19 cellular contexts compared by ENCODE assay signal in genomic region chr2:140589273-140589672, GRCh38.
A peak's percentile ranks its signal among the peaks of the same experiment; 100 is the strongest.
DNase-seq lines count a peak whose midpoint lies in the region; ATAC-seq and TF ChIP-seq lines count a peak whose summit lies in the region.
"Had no signal": no experiment of that assay in that cellular context is flagged by ENCODE, and none has a peak within 500 bp of the region (broad histone marks: within the 10 kb centered on the region; RNA-seq: fewer than 3 reads in every experiment).

No MANE protein-coding gene starts in this region.

- H3K36me3 ChIP-seq in HEK293 (ENCODE audit: control insufficient read depth in 2 of 2, insufficient read depth in 1 of 2, low read length in 2 of 2), result no peaks in the 10 kb centered on the region
- H3K36me3 ChIP-seq in PC-3 (ENCODE audit: low read depth, low read length), result no peaks in the 10 kb centered on the region
- no peaks in the 10 kb centered on the region for H3K36me3 ChIP-seq in fibroblast of lung (ENCODE audit: control insufficient read depth, insufficient read depth, low read length)

- H3K27me3 ChIP-seq in PC-3 (ENCODE audit: low read length) (no peaks in the 10 kb centered on the region), fibroblast of lung (ENCODE audit: control insufficient read depth, insufficient read depth, low read length) (no peaks in the 10 kb centered on the region)

- H2AFZ ChIP-seq in PC-3 (ENCODE audit: low read length) (no peak overlapping the region), fibroblast of lung (ENCODE audit: low read length) (no peak overlapping the region)

- no peaks in the 10 kb centered on the region for H3K4me1 Mint-ChIP-seq in immature natural killer cell
- H3K4me1 Mint-ChIP-seq: B cell; CD4-positive, CD25-positive, alpha-beta regulatory T cell; H9 had no signal

- H3K36me3 Mint-ChIP-seq in immature natural killer cell, result peaks cover 0 to 3% (median 0%) of the 10 kb centered on the region in 3 donors
- H3K36me3 Mint-ChIP-seq: CD4-positive, CD25-positive, alpha-beta regulatory T cell had no signal

- H3K4me2 ChIP-seq in PC-3 (ENCODE audit: low read length), result no peak overlapping the region
- no peak overlapping the region for H3K4me2 ChIP-seq in fibroblast of lung (ENCODE audit: extremely low read depth, insufficient read depth, low read length)

- H3K79me2 ChIP-seq in PC-3 (ENCODE audit: low read length), result no peaks in the 10 kb centered on the region
- no peaks in the 10 kb centered on the region for H3K79me2 ChIP-seq in fibroblast of lung (ENCODE audit: control insufficient read depth, insufficient read depth, low read length)

- no peak overlapping the region for H3K4me3 ChIP-seq in HEK293 (ENCODE audit: low read depth, low read length)
- no peak overlapping the region for H3K4me3 ChIP-seq in PC-3 (ENCODE audit: low read length)
- H3K4me3 ChIP-seq in fibroblast of lung (replicated peaks in 1 of 4; ENCODE audit: control extremely low read depth in 1 of 4, insufficient read depth in 1 of 4, low read depth in 3 of 4, low read length in 4 of 4), result no peak overlapping the region
- H3K4me3 ChIP-seq: SK-N-MC had no signal

- peaks cover 4 to 48% (median 8%) of the 10 kb centered on the region in 6 donors for H3K9me3 Mint-ChIP-seq in immature natural killer cell
- H3K9me3 Mint-ChIP-seq: H9 had no signal

- H3K27ac ChIP-seq in HEK293 (ENCODE audit: extremely low read depth, low read depth, low read length) (no peak overlapping the region), PC-3 (ENCODE audit: low read length) (peak overlapping the region; percentile 19; the same call in 1 of the 2 replicates), fibroblast of lung (ENCODE audit: insufficient read depth, low read length) (no peak overlapping the region)
- H3K27ac ChIP-seq: SK-N-MC had no signal

- POLR2A ChIA-PET in HEK293 (lab: Yijun Ruan, JAX), result no interaction called here
- POLR2A ChIA-PET in PC-3 (lab: Charles Lee; ENCODE audit: unreplicated experiment), result no interaction called here

- no peaks in the 10 kb centered on the region for H3F3A ChIP-seq in PC-3 (ENCODE audit: low read length, unreplicated experiment)

- no peaks in the 10 kb centered on the region for H3K27me3 Mint-ChIP-seq in immature natural killer cell (ENCODE audit: low read depth in 3 of 3)
- H3K27me3 Mint-ChIP-seq: B cell; CD4-positive, CD25-positive, alpha-beta regulatory T cell had no signal

- CTCF ChIA-PET in HEK293 (lab: Yijun Ruan, JAX) (interaction anchor here (0.6 kb wide), 1 partner anchor 1632 kb away, joined by 3 read pairs; no protein-coding TSS in a partner anchor), PC-3 (lab: Charles Lee) (no interaction called here)

- no peak overlapping the region for H3K4me3 Mint-ChIP-seq in immature natural killer cell
- H3K4me3 Mint-ChIP-seq: B cell; CD4-positive, CD25-positive, alpha-beta regulatory T cell; H9 had no signal

- H3K4me1 ChIP-seq in HEK293 (ENCODE audit: control insufficient read depth, insufficient read depth, low read length), result peaks cover 8% of the 10 kb centered on the region
- peaks cover 11% of the 10 kb centered on the region; the same call in 1 of the 2 replicates for H3K4me1 ChIP-seq in PC-3 (ENCODE audit: insufficient read depth, low read length)
- no peaks in the 10 kb centered on the region for H3K4me1 ChIP-seq in fibroblast of lung (ENCODE audit: control insufficient read depth, extremely low read depth, insufficient read depth, low read length)

- no peaks in the 10 kb centered on the region for H3K9me3 ChIP-seq in HEK293 (ENCODE audit: control insufficient read depth, insufficient read depth, low read depth, low read length)
- H3K9me3 ChIP-seq in PC-3 (ENCODE audit: low read length), result no peaks in the 10 kb centered on the region
- H3K9me3 ChIP-seq in fibroblast of lung (ENCODE audit: control insufficient read depth, insufficient read depth, low read depth, low read length), result no peaks in the 10 kb centered on the region

- H3K9ac ChIP-seq in PC-3 (ENCODE audit: low read length), result no peak overlapping the region
- H3K9ac ChIP-seq in fibroblast of lung (ENCODE audit: insufficient read depth, low read length), result no peak overlapping the region

- no TSS peak for BruUV-seq in PC-3 (replicated peaks; lab: Mats Ljungman, UMichigan)

- ATAC-seq in PC-3, result peak; percentile 53
- ATAC-seq in HG03378 (IDR thresholded peaks at IDR 0.05; ENCODE audit: unreplicated experiment), result no peak
- ATAC-seq: Panc1, Right ventricle myocardium inferior had no signal

- peak; percentile 50 for DNase-seq in PC-3
- peak; percentile 10 to 35 for DNase-seq in fibroblast of lung (ENCODE audit: low read depth in 2 of 2)
- DNase-seq in non-pigmented ciliary epithelial cell (ENCODE audit: low read depth), result peak; percentile 44
- DNase-seq in immature natural killer cell, result no peak
- no peak for DNase-seq in inferior parietal cortex (ENCODE audit: extremely low spot score)
- DNase-seq: CD4-positive, CD25-positive, alpha-beta regulatory T cell; DMS53; H9; NCI-H1105 treated with DMSO at 0.1 percent for 48 hours; NCI-H187; NCI-H2171 treated with DMSO at 0.1 percent for 48 hours; NCI-H510A; NCI-H82 had no signal

- H3K9me2 ChIP-seq in PC-3 (replicated peaks; ENCODE audit: low read length), result no peaks in the 10 kb centered on the region

- H3K27ac Mint-ChIP-seq in immature natural killer cell, result peak overlapping the region in 1 of 6 donors; percentile 32
- H3K27ac Mint-ChIP-seq: B cell; CD4-positive, CD25-positive, alpha-beta regulatory T cell; H9 had no signal

- H4K20me1 ChIP-seq in PC-3 (ENCODE audit: low read length), result no peaks in the 10 kb centered on the region
- no peaks in the 10 kb centered on the region for H4K20me1 ChIP-seq in fibroblast of lung (ENCODE audit: control insufficient read depth, extremely low read depth, insufficient read depth, low read length)

- TF ChIP-seq CTCF in HEK293 (tag by site-specific recombination; IDR thresholded peaks at IDR 0.05) (no peak), PC-3 (conservative IDR thresholded peaks at IDR 0.05; ENCODE audit: low read depth, low read length) (no peak), fibroblast of lung (conservative IDR thresholded peaks at IDR 0.05 in 1 of 2, IDR thresholded peaks at IDR 0.05 in 1 of 2; ENCODE audit: low read depth in 1 of 2, low read length in 2 of 2) (no peak)

- intact Hi-C loops in PC-3 (cut with micrococcal nuclease), result no loop called here

TF ChIP-seq in HEK293, 187 proteins besides CTCF, POLR2A, EP300 and RAD21 (continues in another document):
- TF ChIP-seq REPIN1 (tag by site-specific recombination; IDR thresholded peaks at IDR 0.05; ENCODE audit: low read depth) (no peak), ZNF155 (tag by site-specific recombination; IDR thresholded peaks at IDR 0.05) (no peak), ZNF292 (tag by site-specific recombination; IDR thresholded peaks at IDR 0.05; ENCODE audit: borderline replicate concordance, low read depth) (no peak), BCL6B (tag by site-specific recombination; IDR thresholded peaks at IDR 0.05) (peak; percentile 46)
- TF ChIP-seq, protein P1, sequence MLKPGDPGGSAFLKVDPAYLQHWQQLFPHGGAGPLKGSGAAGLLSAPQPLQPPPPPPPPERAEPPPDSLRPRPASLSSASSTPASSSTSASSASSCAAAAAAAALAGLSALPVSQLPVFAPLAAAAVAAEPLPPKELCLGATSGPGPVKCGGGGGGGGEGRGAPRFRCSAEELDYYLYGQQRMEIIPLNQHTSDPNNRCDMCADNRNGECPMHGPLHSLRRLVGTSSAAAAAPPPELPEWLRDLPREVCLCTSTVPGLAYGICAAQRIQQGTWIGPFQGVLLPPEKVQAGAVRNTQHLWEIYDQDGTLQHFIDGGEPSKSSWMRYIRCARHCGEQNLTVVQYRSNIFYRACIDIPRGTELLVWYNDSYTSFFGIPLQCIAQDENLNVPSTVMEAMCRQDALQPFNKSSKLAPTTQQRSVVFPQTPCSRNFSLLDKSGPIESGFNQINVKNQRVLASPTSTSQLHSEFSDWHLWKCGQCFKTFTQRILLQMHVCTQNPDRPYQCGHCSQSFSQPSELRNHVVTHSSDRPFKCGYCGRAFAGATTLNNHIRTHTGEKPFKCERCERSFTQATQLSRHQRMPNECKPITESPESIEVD (tag by site-specific recombination; IDR thresholded peaks at IDR 0.05), result peak; percentile 59
- TF ChIP-seq, protein P2, sequence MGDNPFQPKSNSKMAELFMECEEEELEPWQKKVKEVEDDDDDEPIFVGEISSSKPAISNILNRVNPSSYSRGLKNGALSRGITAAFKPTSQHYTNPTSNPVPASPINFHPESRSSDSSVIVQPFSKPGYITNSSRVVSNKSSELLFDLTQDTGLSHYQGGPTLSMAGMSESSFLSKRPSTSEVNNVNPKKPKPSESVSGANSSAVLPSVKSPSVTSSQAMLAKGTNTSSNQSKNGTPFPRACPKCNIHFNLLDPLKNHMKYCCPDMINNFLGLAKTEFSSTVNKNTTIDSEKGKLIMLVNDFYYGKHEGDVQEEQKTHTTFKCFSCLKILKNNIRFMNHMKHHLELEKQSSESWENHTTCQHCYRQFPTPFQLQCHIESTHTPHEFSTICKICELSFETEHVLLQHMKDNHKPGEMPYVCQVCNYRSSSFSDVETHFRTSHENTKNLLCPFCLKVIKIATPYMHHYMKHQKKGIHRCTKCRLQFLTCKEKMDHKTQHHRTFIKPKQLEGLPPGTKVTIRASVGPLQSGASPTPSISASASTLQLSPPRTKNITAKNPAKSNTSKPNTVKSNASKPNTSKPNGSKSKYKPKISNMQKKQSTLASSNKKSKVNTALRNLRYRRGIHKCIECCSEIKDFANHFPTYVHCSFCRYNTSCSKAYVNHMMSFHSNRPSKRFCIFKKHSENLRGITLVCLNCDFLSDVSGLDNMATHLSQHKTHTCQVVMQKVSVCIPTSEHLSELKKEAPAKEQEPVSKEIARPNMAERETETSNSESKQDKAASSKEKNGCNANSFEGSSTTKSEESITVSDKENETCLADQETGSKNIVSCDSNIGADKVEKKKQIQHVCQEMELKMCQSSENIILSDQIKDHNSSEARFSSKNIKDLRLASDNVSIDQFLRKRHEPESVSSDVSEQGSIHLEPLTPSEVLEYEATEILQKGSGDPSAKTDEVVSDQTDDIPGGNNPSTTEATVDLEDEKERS (tag by site-specific recombination; IDR thresholded peaks at IDR 0.05), result no peak

Comparison
In these comparisons a context has a peak if more than half of its experiments do, and no peak if none do; other contexts are left out.
1. DNase-seq: peak in PC-3 (single experiment), fibroblast of lung (2 of 2) and non-pigmented ciliary epithelial cell (single experiment); none in immature natural killer cell (0 of 3) and inferior parietal cortex (single experiment).